In genomic region chr9:125444956-125445506, GRCh38 we compare ENCODE assay signal across 21 cellular contexts.
"Had no signal": no experiment of that assay in that cellular context is flagged by ENCODE, and none has a peak within 500 bp of the region (broad histone marks: within the 10 kb centered on the region; RNA-seq: fewer than 3 reads in every experiment).

No MANE protein-coding gene starts in this region.

- H3K27ac Mint-ChIP-seq: activated naive CD4-positive, alpha-beta T cell treated with anti-CD3 and anti-CD28 coated beads for 36 hours; activated naive CD8-positive, alpha-beta T cell treated with anti-CD3 and anti-CD28 coated beads, Interleukin-2, amount 50 U/mL, for 24 hours; activated T-cell treated with anti-CD3 and anti-CD28 coated beads, Interleukin-2, amount 50 U/mL, for 72 hours; stimulated activated naive CD8-positive, alpha-beta T cell treated with anti-CD3 and anti-CD28 coated beads, Interleukin-15, Interleukin-2, amounts not matched to agents 100 ng/mL and 50 ng/mL, for 24 hours had no signal

- H3K4me1 ChIP-seq: psoas muscle, right atrium auricular region, tibial artery had no signal

- H3K9me3 ChIP-seq: psoas muscle, right atrium auricular region, spleen, tibial artery had no signal

- DNase-seq: activated CD4-positive, alpha-beta T cell treated with anti-CD3 and anti-CD28 coated beads for 4 hours; activated CD4-positive, alpha-beta T cell treated with anti-CD3 and anti-CD28 coated beads, Interleukin-2, amount 50 U/mL, for 48 hours; activated CD4-positive, CD25-positive, alpha-beta regulatory T cell; activated CD8-positive, alpha-beta memory T cell treated with anti-CD3 and anti-CD28 coated beads, Interleukin-2, amount 50 U/mL, for 48 hours; activated effector memory CD4-positive, alpha-beta T cell treated with Interleukin-2 at 50 U/mL for 16 hours; activated naive CD4-positive, alpha-beta T cell treated with anti-CD3 and anti-CD28 coated beads for 36 hours; activated naive CD8-positive, alpha-beta T cell treated with anti-CD3 and anti-CD28 coated beads, Interleukin-2, amount 50 U/mL, for 24 hours; activated T-cell treated with anti-CD3 and anti-CD28 coated beads, Interleukin-2, amount 50 U/mL, for 72 hours; dermis blood vessel endothelial cell; effector memory CD4-positive, alpha-beta T cell; foreskin melanocyte; hippocampal formation; left ventricle myocardium superior; psoas muscle; spleen; stimulated activated CD4-positive, alpha-beta T cell treated with anti-CD3 and anti-CD28 coated beads, Interleukin-4, amount 100 ng/mL, for 4 hours; T1000 had no signal

- H3K27me3 ChIP-seq: right atrium auricular region, spleen, tibial artery had no signal

- H3K4me3 Mint-ChIP-seq: activated naive CD4-positive, alpha-beta T cell treated with anti-CD3 and anti-CD28 coated beads for 36 hours; activated naive CD8-positive, alpha-beta T cell treated with anti-CD3 and anti-CD28 coated beads, Interleukin-2, amount 50 U/mL, for 24 hours; activated T-cell treated with anti-CD3 and anti-CD28 coated beads, Interleukin-2, amount 50 U/mL, for 72 hours; stimulated activated naive CD8-positive, alpha-beta T cell treated with anti-CD3 and anti-CD28 coated beads, Interleukin-15, Interleukin-2, amounts not matched to agents 100 ng/mL and 50 ng/mL, for 24 hours had no signal

- H3K4me3 ChIP-seq: psoas muscle, right atrium auricular region, spleen, tibial artery had no signal

- ATAC-seq: activated naive CD8-positive, alpha-beta T cell treated with anti-CD3 and anti-CD28 coated beads, Interleukin-2, amount 50 U/mL, for 24 hours; activated T-cell treated with anti-CD3 and anti-CD28 coated beads, Interleukin-2, amount 50 U/mL, for 72 hours; esophagus mucosa; left ventricle myocardium superior; psoas muscle had no signal

- H3K9me3 Mint-ChIP-seq: activated naive CD4-positive, alpha-beta T cell treated with anti-CD3 and anti-CD28 coated beads for 36 hours; activated naive CD8-positive, alpha-beta T cell treated with anti-CD3 and anti-CD28 coated beads, Interleukin-2, amount 50 U/mL, for 24 hours; activated T-cell treated with anti-CD3 and anti-CD28 coated beads, Interleukin-2, amount 50 U/mL, for 72 hours; stimulated activated naive CD8-positive, alpha-beta T cell treated with anti-CD3 and anti-CD28 coated beads, Interleukin-15, Interleukin-2, amounts not matched to agents 100 ng/mL and 50 ng/mL, for 24 hours had no signal

- H3K27ac ChIP-seq: psoas muscle, right atrium auricular region, spleen, tibial artery had no signal

- H3K27me3 Mint-ChIP-seq: activated naive CD8-positive, alpha-beta T cell treated with anti-CD3 and anti-CD28 coated beads, Interleukin-2, amount 50 U/mL, for 24 hours; stimulated activated naive CD8-positive, alpha-beta T cell treated with anti-CD3 and anti-CD28 coated beads, Interleukin-15, Interleukin-2, amounts not matched to agents 100 ng/mL and 50 ng/mL, for 24 hours had no signal
